Comparison of ENCODE assay signal across 1 cellular context in genomic region chr2:65227471-65228248, GRCh38.
TF ChIP-seq lines count a peak whose summit lies in the region.

Gene ACTR2 (plus strand): TSS chr2:65227831. CDS start chr2:65227910, 79 bp downstream.

TF ChIP-seq in K562, 482 proteins besides CTCF, POLR2A, EP300 and RAD21 (continued from another document and continues in another):
- TF ChIP-seq KLF1 (tag; IDR thresholded peaks at IDR 0.05) (peak; percentile 80), ZBTB33 (CRISPR knock-in tag; IDR thresholded peaks at IDR 0.05) (no peak; the same call in 1 of the 2 replicates), SMAD1 (IDR thresholded peaks at IDR 0.05; ENCODE audit: low read depth, low read length, partially characterized antibody) (peak; percentile 62), HMGN3 (IDR thresholded peaks at IDR 0.05; ENCODE audit: borderline replicate concordance, extremely low read depth, insufficient read length, low read depth, low read length) (peak; percentile 76), ZHX1 (conservative IDR thresholded peaks at IDR 0.05; ENCODE audit: low read length) (no peak), ZBTB26 (CRISPR knock-in tag; IDR thresholded peaks at IDR 0.05) (no peak), PTTG1 (tag; IDR thresholded peaks at IDR 0.05; ENCODE audit: low read depth) (no peak), ZNF12 (CRISPR knock-in tag; IDR thresholded peaks at IDR 0.05) (0 out of 2 replicates have a peak, but pooled peaks have one; percentile 30), NR0B1 (IDR thresholded peaks at IDR 0.05; ENCODE audit: partially characterized antibody) (no peak), HOMEZ (CRISPR knock-in tag; IDR thresholded peaks at IDR 0.05) (0 out of 2 replicates have a peak, but pooled peaks have one; percentile 66), ZNF740 (CRISPR knock-in tag; IDR thresholded peaks at IDR 0.05) (no peak; the same call in 1 of the 2 replicates), ZNF740 (tag; IDR thresholded peaks at IDR 0.05) (no peak), U2AF1 (optimal IDR thresholded peaks at IDR 0.05; ENCODE audit: low read depth, low read length) (peak; percentile 52), E2F8 (IDR thresholded peaks at IDR 0.05; ENCODE audit: low read depth, partially characterized antibody) (peak; percentile 65), TOE1 (IDR thresholded peaks at IDR 0.05; ENCODE audit: borderline replicate concordance) (peak; percentile 51; the same call in 1 of the 2 replicates), TOE1 (CRISPR knock-in tag; IDR thresholded peaks at IDR 0.05; ENCODE audit: borderline replicate concordance, low read depth) (no peak), MYBL2 (IDR thresholded peaks at IDR 0.05; ENCODE audit: low read depth) (no peak), MYBL2 (CRISPR knock-in tag; IDR thresholded peaks at IDR 0.05; ENCODE audit: borderline replicate concordance) (no peak), MTA3 (IDR thresholded peaks at IDR 0.05; ENCODE audit: borderline replicate concordance) (peak; percentile 36; the same call in 1 of the 2 replicates), AFF4 (CRISPR knock-in tag; IDR thresholded peaks at IDR 0.05) (peak; percentile 59), SOX6 (IDR thresholded peaks at IDR 0.05) (peak; percentile 8; the same call in 1 of the 2 replicates), GABPA (tag; conservative IDR thresholded peaks at IDR 0.05; ENCODE audit: low read depth) (peak; percentile 97), ILK (tag; IDR thresholded peaks at IDR 0.05; ENCODE audit: borderline replicate concordance, low read depth) (no peak), SMARCA4 (IDR thresholded peaks at IDR 0.05) (no peak), ZNF586 (CRISPR knock-in tag; conservative IDR thresholded peaks at IDR 0.05) (no peak), ESRRA (IDR thresholded peaks at IDR 0.05; ENCODE audit: borderline replicate concordance, low read depth) (peak; percentile 22; the same call in 1 of the 2 replicates), SIN3B (IDR thresholded peaks at IDR 0.05; ENCODE audit: low read depth) (peak; percentile 57), PML (IDR thresholded peaks at IDR 0.05; ENCODE audit: low read length) (peak; percentile 81; the same call in 1 of the 2 replicates), PCBP1 (IDR thresholded peaks at IDR 0.05; ENCODE audit: low read depth, low read length, poor library complexity, severe bottlenecking) (peak; percentile 60), NR2C1 (IDR thresholded peaks at IDR 0.05) (peak; percentile 86), NR2C1 (tag; IDR thresholded peaks at IDR 0.05) (peak; percentile 88), ARID4B (CRISPR knock-in tag; IDR thresholded peaks at IDR 0.05) (peak; percentile 72), BHLHE40 (IDR thresholded peaks at IDR 0.05; ENCODE audit: low read length) (peak; percentile 70; the same call in 1 of the 2 replicates), GTF2E2 (tag; IDR thresholded peaks at IDR 0.05) (peak; percentile 62; the same call in 1 of the 2 replicates), SIN3A (IDR thresholded peaks at IDR 0.05; ENCODE audit: borderline replicate concordance in 2 of 2, control insufficient read depth in 1 of 2, low read depth in 2 of 2, low read length in 2 of 2) (peak; percentile 71 to 74; a peak in 2 of 4 replicates), ZNF551 (CRISPR knock-in tag; IDR thresholded peaks at IDR 0.05) (no peak), SMAD3 (CRISPR knock-in tag; conservative IDR thresholded peaks at IDR 0.05) (0 out of 2 replicates have a peak, but pooled peaks have one; percentile 18), TCF3 (CRISPR knock-in tag; IDR thresholded peaks at IDR 0.05) (no peak; the same call in 1 of the 2 replicates), ZNF274 (IDR thresholded peaks at IDR 0.05; ENCODE audit: borderline replicate concordance, low read depth, low read length) (no peak)
